In the genomic region with DNA sequence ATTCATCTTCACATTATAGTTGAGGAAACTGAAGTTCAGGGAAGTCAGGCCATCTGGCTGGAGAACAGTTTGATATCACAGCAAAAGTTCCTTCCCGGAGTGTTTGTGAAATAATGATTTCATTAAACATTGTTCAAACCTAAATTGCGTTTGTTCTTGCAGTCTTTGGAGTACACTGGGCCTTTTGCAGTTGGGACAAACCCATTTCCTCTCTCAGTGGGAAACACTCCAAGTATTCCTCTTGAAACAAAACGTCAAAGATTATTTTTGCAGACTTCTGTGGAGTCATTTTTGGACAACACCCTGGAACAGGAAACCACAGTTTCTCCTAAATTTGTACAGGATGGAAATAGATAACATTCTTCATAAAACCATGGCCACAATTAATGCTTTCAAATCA, we compare ENCODE assay signal across 10 cellular contexts.
DNase-seq lines count a peak whose midpoint lies in the region; ATAC-seq, FAIRE-seq and TF ChIP-seq lines count a peak whose summit lies in the region.
"Had no signal": no experiment of that assay in that cellular context is flagged by ENCODE, and none has a peak within 500 bp of the region (broad histone marks: within the 10 kb centered on the region; RNA-seq: fewer than 3 reads in every experiment).

No MANE protein-coding gene starts in this region.

- H3K36me3 ChIP-seq in liver (ENCODE audit: control insufficient read depth in 4 of 4, insufficient read depth in 3 of 4, low read depth in 1 of 4, low read length in 3 of 4) (no peaks in the 10 kb centered on the region), HepG2 (replicated peaks in 1 of 2; ENCODE audit: control insufficient read depth in 1 of 2, insufficient read depth in 2 of 2, low read length in 2 of 2) (no peaks in the 10 kb centered on the region), OCI-LY7 (ENCODE audit: insufficient read depth, low read length) (no peaks in the 10 kb centered on the region)

- H3K27ac Mint-ChIP-seq in activated CD8-positive, alpha-beta T cell treated with anti-CD3 and anti-CD28 coated beads for 36 hours: no peak overlapping the region
- no peak overlapping the region for H3K27ac Mint-ChIP-seq in mesothelial cell of epicardium

- DNase-seq in HepG2 (ENCODE audit: low spot score) (no peak), fibroblast of the aortic adventitia (ENCODE audit: low read depth) (peak; percentile 98), omental fat pad (ENCODE audit: low spot score) (no peak), OCI-LY7 (ENCODE audit: low spot score) (no peak), NCI-H1105 treated with DMSO at 0.1 percent for 48 hours (lab: John Stamatoyannopoulos, UW) (no peak), mesothelial cell of epicardium (ENCODE audit: low spot score in 2 of 2, unreplicated experiment in 2 of 2) (no peak)
- no peak for DNase-seq in activated CD8-positive, alpha-beta T cell treated with anti-CD3 and anti-CD28 coated beads for 36 hours
- DNase-seq: 8988T, activated gamma-delta T cell had no signal

- in situ Hi-C loops in HepG2 (cut with HindIII; ENCODE audit: extremely low pct_ligation_motif_present, low pct_unique_long_range_greater_than_20kb): no loop called here

- H3K4me1 Mint-ChIP-seq in activated CD8-positive, alpha-beta T cell treated with anti-CD3 and anti-CD28 coated beads for 36 hours (ENCODE audit: low read depth): no peaks in the 10 kb centered on the region
- H3K4me1 Mint-ChIP-seq in mesothelial cell of epicardium: peaks cover 14% of the 10 kb centered on the region

- H3K4me2 ChIP-seq in HepG2 (ENCODE audit: low read depth, low read length) (no peak overlapping the region), OCI-LY7 (ENCODE audit: low read length) (no peak overlapping the region)

- no peak overlapping the region for H2AFZ ChIP-seq in HepG2 (ENCODE audit: low read length)
- no peak overlapping the region for H2AFZ ChIP-seq in OCI-LY7 (ENCODE audit: low read length)

- H3K79me2 ChIP-seq in HepG2 (ENCODE audit: insufficient read depth, low read length) (peaks cover 2% of the 10 kb centered on the region), OCI-LY7 (ENCODE audit: insufficient read depth, low read depth, low read length) (no peaks in the 10 kb centered on the region)

- H3K27ac ChIP-seq in liver (ENCODE audit: low read depth in 1 of 2, low read length in 2 of 2) (peak overlapping the region; percentile 57 to 70), HepG2 (ENCODE audit: extremely low read length, insufficient read depth, low read length) (no peak overlapping the region), OCI-LY7 (ENCODE audit: low read depth, low read length, poor library complexity, severe bottlenecking) (no peak overlapping the region)

- peaks cover 5 to 23% (median 17%) of the 10 kb centered on the region in 4 donors for H3K4me1 ChIP-seq in liver (ENCODE audit: control insufficient read depth in 4 of 4, insufficient read depth in 4 of 4, low read length in 3 of 4)
- H3K4me1 ChIP-seq in HepG2 (ENCODE audit: insufficient read depth, low read length): peaks cover 25% of the 10 kb centered on the region
- no peaks in the 10 kb centered on the region for H3K4me1 ChIP-seq in OCI-LY7 (ENCODE audit: insufficient read depth, low read length, poor library complexity, severe bottlenecking)

- no peaks in the 10 kb centered on the region for H3K9me3 Mint-ChIP-seq in activated CD8-positive, alpha-beta T cell treated with anti-CD3 and anti-CD28 coated beads for 36 hours
- H3K9me3 Mint-ChIP-seq in mesothelial cell of epicardium: no peaks in the 10 kb centered on the region

- WGBS in liver: 4% methylated on average over 3 of the region's 3 CpGs
- 84% methylated on average over 3 of the region's 3 CpGs for WGBS in HepG2 (ENCODE audit: low lambda C conversion rate)

- POLR2A ChIA-PET in HepG2 (lab: Yijun Ruan, JAX) (interaction anchor here (1.1 kb wide), 1 partner anchor 288 kb away, joined by 3 read pairs; a partner anchor contains a TSS), OCI-LY7 (lab: Charles Lee) (no interaction called here)
- POLR2A ChIA-PET in activated CD8-positive, alpha-beta T cell treated with anti-CD3 and anti-CD28 coated beads for 36 hours (lab: Charles Lee): no interaction called here

- intact Hi-C loops in HepG2 (cut with micrococcal nuclease; ENCODE audit: unreplicated experiment): no loop called here
- intact Hi-C loops in activated CD8-positive, alpha-beta T cell treated with anti-CD3 and anti-CD28 coated beads for 36 hours (cut with micrococcal nuclease): no loop called here
- intact Hi-C loops in OCI-LY7 (cut with micrococcal nuclease; ENCODE audit: unreplicated experiment): no loop called here

- BruUV-seq in HepG2 (replicated peaks; lab: Mats Ljungman, UMichigan) (no TSS peak), OCI-LY7 (replicated peaks; lab: Mats Ljungman, UMichigan) (no TSS peak)

- no peak overlapping the region for H3K4me3 ChIP-seq in liver (ENCODE audit: low read depth in 1 of 3, low read length in 3 of 3)
- H3K4me3 ChIP-seq in HepG2 (replicated peaks in 1 of 3; ENCODE audit: insufficient read depth in 1 of 3, low read depth in 2 of 3, low read length in 3 of 3): no peak overlapping the region
- no peak overlapping the region for H3K4me3 ChIP-seq in fibroblast of the aortic adventitia (ENCODE audit: low read depth, low read length)
- H3K4me3 ChIP-seq in OCI-LY7 (ENCODE audit: low read depth, low read length, poor library complexity, severe bottlenecking): no peak overlapping the region

- H3K36me3 Mint-ChIP-seq in activated CD8-positive, alpha-beta T cell treated with anti-CD3 and anti-CD28 coated beads for 36 hours (ENCODE audit: low read depth): no peaks in the 10 kb centered on the region
- no peaks in the 10 kb centered on the region for H3K36me3 Mint-ChIP-seq in mesothelial cell of epicardium

- TF ChIP-seq EP300 in HepG2 (IDR thresholded peaks at IDR 0.05; ENCODE audit: low read depth in 2 of 2, low read length in 2 of 2) (no peak), HepG2 (CRISPR knock-in tag; IDR thresholded peaks at IDR 0.05; ENCODE audit: borderline replicate concordance) (no peak)

- ATAC-seq in HepG2 (no peak), omental fat pad (ENCODE audit: low FRiP score) (peak; percentile 49)
- no peak for ATAC-seq in activated CD8-positive, alpha-beta T cell treated with anti-CD3 and anti-CD28 coated beads for 36 hours

- TF ChIP-seq CTCF in liver (IDR thresholded peaks at IDR 0.05; ENCODE audit: low read depth, low read length, missing input control) (no peak), HepG2 (CRISPR knock-in tag; IDR thresholded peaks at IDR 0.05) (no peak), fibroblast of the aortic adventitia (IDR thresholded peaks at IDR 0.05; ENCODE audit: insufficient read depth, low read length) (no peak), omental fat pad (IDR thresholded peaks at IDR 0.05) (no peak), OCI-LY7 (conservative IDR thresholded peaks at IDR 0.05; ENCODE audit: low read length) (no peak), mesothelial cell of epicardium (IDR thresholded peaks at IDR 0.05; ENCODE audit: unreplicated experiment) (no peak)
- no peak for TF ChIP-seq CTCF in activated CD8-positive, alpha-beta T cell treated with anti-CD3 and anti-CD28 coated beads for 36 hours (IDR thresholded peaks at IDR 0.05)

- H3K4me3 Mint-ChIP-seq in activated CD8-positive, alpha-beta T cell treated with anti-CD3 and anti-CD28 coated beads for 36 hours: no peak overlapping the region
- no peak overlapping the region for H3K4me3 Mint-ChIP-seq in mesothelial cell of epicardium

- CTCF ChIA-PET in HepG2 (lab: Yijun Ruan, JAX; ENCODE audit: low intra/inter-chr PET ratio, low total read pairs): no interaction called here
- CTCF ChIA-PET in activated CD8-positive, alpha-beta T cell treated with anti-CD3 and anti-CD28 coated beads for 36 hours (lab: Charles Lee): no interaction called here
- CTCF ChIA-PET in OCI-LY7 (lab: Charles Lee; ENCODE audit: unreplicated experiment): no interaction called here

- no peak for TF ChIP-seq POLR2A in HepG2 (IDR thresholded peaks at IDR 0.05; ENCODE audit: insufficient read depth in 1 of 2, low read depth in 2 of 2, low read length in 2 of 2)

- no peak for FAIRE-seq in HepG2 (lab: Jason Lieb, UNC)

- H3K9me2 ChIP-seq in OCI-LY7 (ENCODE audit: insufficient read depth, low read length): no peaks in the 10 kb centered on the region

- H4K20me1 ChIP-seq in HepG2 (ENCODE audit: insufficient read depth, low read length) (no peaks in the 10 kb centered on the region), OCI-LY7 (ENCODE audit: insufficient read depth, low read length) (no peaks in the 10 kb centered on the region)

- TF ChIP-seq RAD21 in liver (IDR thresholded peaks at IDR 0.05): peak; percentile 37 to 62
- no peak for TF ChIP-seq RAD21 in HepG2 (CRISPR knock-in tag; IDR thresholded peaks at IDR 0.05)

- H3K9me3 ChIP-seq in liver (ENCODE audit: control insufficient read depth in 4 of 4, low read length in 3 of 4) (no peaks in the 10 kb centered on the region), HepG2 (ENCODE audit: low read length) (no peaks in the 10 kb centered on the region), OCI-LY7 (ENCODE audit: low read length) (no peaks in the 10 kb centered on the region)

- H3K27me3 ChIP-seq in liver (ENCODE audit: control insufficient read depth in 4 of 4, insufficient read depth in 4 of 4, low read length in 3 of 4) (no peaks in the 10 kb centered on the region), HepG2 (ENCODE audit: control insufficient read depth in 1 of 2, insufficient read depth in 2 of 2, low read length in 2 of 2) (no peaks in the 10 kb centered on the region)

- H3K27me3 Mint-ChIP-seq in activated CD8-positive, alpha-beta T cell treated with anti-CD3 and anti-CD28 coated beads for 36 hours: peaks cover 2% of the 10 kb centered on the region
- no peaks in the 10 kb centered on the region for H3K27me3 Mint-ChIP-seq in mesothelial cell of epicardium (ENCODE audit: low read depth)

- no peak overlapping the region for H3K9ac ChIP-seq in liver (ENCODE audit: low read depth in 1 of 2, low read length in 2 of 2)
- H3K9ac ChIP-seq in HepG2 (ENCODE audit: insufficient read depth, low read depth, low read length): no peak overlapping the region

TF ChIP-seq in liver, 16 proteins besides CTCF, POLR2A, EP300 and RAD21 (continues in another document):
- TF ChIP-seq FOXA2 (IDR thresholded peaks at IDR 0.05) (no peak), SP1 (IDR thresholded peaks at IDR 0.05) (peak; percentile 48), RXRA (IDR thresholded peaks at IDR 0.05) (peak; percentile 14 to 38), HNF4G (IDR thresholded peaks at IDR 0.05) (no peak)
- TF ChIP-seq, protein P1, sequence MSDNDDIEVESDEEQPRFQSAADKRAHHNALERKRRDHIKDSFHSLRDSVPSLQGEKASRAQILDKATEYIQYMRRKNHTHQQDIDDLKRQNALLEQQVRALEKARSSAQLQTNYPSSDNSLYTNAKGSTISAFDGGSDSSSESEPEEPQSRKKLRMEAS (IDR thresholded peaks at IDR 0.05): no peak

TF ChIP-seq in HepG2, 621 proteins besides CTCF, POLR2A, EP300 and RAD21:
- TF ChIP-seq HES4 (CRISPR knock-in tag; IDR thresholded peaks at IDR 0.05; ENCODE audit: borderline replicate concordance): no peak
- no peak for TF ChIP-seq ZNF382 (CRISPR knock-in tag; IDR thresholded peaks at IDR 0.05; ENCODE audit: borderline replicate concordance)
TF ChIP-seq in HepG2: peak in this region for 0.

Comparison
In these comparisons a context has a peak if more than half of its experiments do, and no peak if none do; other contexts are left out.
1. H3K27ac ChIP-seq: peak in liver (2 of 2); none in HepG2 (single experiment) and OCI-LY7 (single experiment).